ENCODE assay signal across 20 cellular contexts in the genomic region with DNA sequence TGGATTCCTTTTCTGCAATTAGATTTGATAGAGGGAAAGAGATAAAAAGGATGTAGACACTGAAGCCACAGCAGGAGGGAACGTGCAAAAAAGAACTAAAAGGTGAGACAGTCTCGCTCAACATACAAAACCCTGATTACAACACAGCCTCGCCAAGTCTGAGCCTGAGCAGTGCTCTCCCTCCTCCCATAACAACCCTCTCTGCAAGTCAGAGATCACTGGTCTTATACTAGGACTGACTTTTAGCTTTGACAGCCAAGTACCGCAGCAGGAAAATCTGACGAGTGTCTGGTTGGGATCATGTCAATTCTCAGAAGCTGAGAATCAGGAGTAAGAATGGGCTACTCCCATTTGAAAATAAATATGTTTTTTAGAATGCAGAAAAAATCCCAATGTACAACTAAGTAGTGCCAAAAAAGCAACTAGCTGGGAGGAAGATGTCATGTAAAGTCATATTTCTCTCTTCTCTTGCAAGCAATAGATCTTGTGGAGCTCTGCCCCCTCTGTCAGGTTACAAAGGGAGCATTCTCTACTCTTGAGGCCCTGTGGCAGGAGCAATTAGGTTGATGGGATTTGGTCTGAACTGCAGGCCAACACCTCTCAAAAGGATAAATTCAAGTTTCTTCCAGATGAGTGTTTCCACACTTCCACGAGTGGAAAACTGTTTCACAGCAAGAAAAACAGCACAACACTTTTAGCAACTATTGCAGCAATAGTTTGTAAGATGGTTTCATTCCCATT.
DNase-seq lines count a peak whose midpoint lies in the region; ATAC-seq and TF ChIP-seq lines count a peak whose summit lies in the region.
"Had no signal": no experiment of that assay in that cellular context is flagged by ENCODE, and none has a peak within 500 bp of the region (broad histone marks: within the 10 kb centered on the region; RNA-seq: fewer than 3 reads in every experiment).

No MANE protein-coding gene starts in this region.

- H2AFZ ChIP-seq in mammary epithelial cell (ENCODE audit: low read depth, low read length) = peak overlapping the region; percentile 36
- no peak overlapping the region for H2AFZ ChIP-seq in trophoblast cell (ENCODE audit: insufficient read depth, low read length, poor library complexity)

- H4K12ac ChIP-seq in trophoblast cell (ENCODE audit: low read depth, low read length) = no peak overlapping the region

- CTCF ChIA-PET in mammary epithelial cell (lab: Charles Lee; ENCODE audit: low non-redundant PET) (no interaction called here), MCF 10A (lab: Yijun Ruan, JAX) (no interaction called here)

- H3K27ac ChIP-seq in mammary epithelial cell (ENCODE audit: insufficient read depth, low read depth, low read length) (no peak overlapping the region), trophoblast cell (ENCODE audit: low read depth, low read length) (peak overlapping the region; percentile 66)
- H3K27ac ChIP-seq: HL-60 had no signal

- no peak overlapping the region for H3K4me2 ChIP-seq in mammary epithelial cell (ENCODE audit: insufficient read depth, low read depth, low read length)
- H3K4me2 ChIP-seq in trophoblast cell (ENCODE audit: low read length) = no peak overlapping the region

- no peaks in the 10 kb centered on the region for H4K20me1 ChIP-seq in mammary epithelial cell (ENCODE audit: insufficient read depth, low read length)

- H3K27me3 ChIP-seq in mammary epithelial cell (ENCODE audit: insufficient read depth, low read length) = no peaks in the 10 kb centered on the region
- H3K27me3 ChIP-seq in trophoblast cell (ENCODE audit: insufficient read depth, low read length) = no peaks in the 10 kb centered on the region
- H3K27me3 ChIP-seq: BE2C had no signal

- peak overlapping the region; percentile 44 for H2BK5ac ChIP-seq in trophoblast cell (ENCODE audit: low read depth, low read length, poor library complexity)

- intact Hi-C loops in mammary epithelial cell (cut with micrococcal nuclease) = loop anchor here (10.0 kb wide), 1 partner anchor 329 kb away; no protein-coding TSS in a partner anchor
- intact Hi-C loops in MCF 10A (cut with micrococcal nuclease) = no loop called here

- H2AK5ac ChIP-seq in trophoblast cell (ENCODE audit: low read length) = no peak overlapping the region

- H3K4me1 ChIP-seq in mammary epithelial cell (ENCODE audit: insufficient read depth, low read length) = peaks cover 40% of the 10 kb centered on the region
- peaks cover 5 to 29% of the 10 kb centered on the region in 2 experiments for H3K4me1 ChIP-seq in trophoblast cell (ENCODE audit: control insufficient read depth in 1 of 2, insufficient read depth in 2 of 2, low read length in 2 of 2)

- dilution Hi-C loops in mammary epithelial cell (cut with HindIII; ENCODE audit: low sequenced_read_pairs) = loop anchor here (5.0 kb wide), 1 partner anchor 226 kb away; no protein-coding TSS in a partner anchor

- H4K8ac ChIP-seq in trophoblast cell (ENCODE audit: low read depth, low read length) = no peak overlapping the region

- peak overlapping the region; percentile 62 for H2BK120ac ChIP-seq in trophoblast cell (ENCODE audit: insufficient read depth, low read length, poor library complexity)

- H2BK12ac ChIP-seq in trophoblast cell (ENCODE audit: low read length) = peak overlapping the region; percentile 72

- peaks cover 24% of the 10 kb centered on the region for H3K4me1 Mint-ChIP-seq in MCF 10A (ENCODE audit: insufficient read depth, unreplicated experiment)

- H3K9me3 Mint-ChIP-seq in MCF 10A (ENCODE audit: unreplicated experiment) = no peaks in the 10 kb centered on the region
- H3K9me3 Mint-ChIP-seq: H9 had no signal

- H4K91ac ChIP-seq in trophoblast cell (ENCODE audit: low read depth, low read length) = peak overlapping the region; percentile 32

- H3K27me3 Mint-ChIP-seq in MCF 10A (ENCODE audit: insufficient read depth, unreplicated experiment) = no peaks in the 10 kb centered on the region

- H3K4me3 Mint-ChIP-seq in MCF 10A (ENCODE audit: unreplicated experiment) = no peak overlapping the region
- H3K4me3 Mint-ChIP-seq: CD4-positive, CD25-positive, alpha-beta regulatory T cell; H9 had no signal

- H3K79me1 ChIP-seq in trophoblast cell (ENCODE audit: low read length) = peaks cover 11% of the 10 kb centered on the region

- no peak for TF ChIP-seq CTCF in mammary epithelial cell (conservative IDR thresholded peaks at IDR 0.05 in 1 of 2, IDR thresholded peaks at IDR 0.05 in 1 of 2; ENCODE audit: extremely low read depth in 1 of 2, insufficient read depth in 1 of 2, low read depth in 1 of 2, low read length in 2 of 2)
- TF ChIP-seq CTCF in MCF 10A (IDR thresholded peaks at IDR 0.05; ENCODE audit: unreplicated experiment) = no peak

- 58% methylated on average over 6 of the region's 6 CpGs for WGBS in mammary epithelial cell (ENCODE audit: low coverage, missing lambda C conversion rate)
- no CpG with 5 or more reads among the region's 6 CpGs for WGBS in trophoblast cell (ENCODE audit: extremely low coverage, insufficient coverage, insufficient read length)

- no peak overlapping the region for H3K27ac Mint-ChIP-seq in MCF 10A (ENCODE audit: low read depth, unreplicated experiment)
- H3K27ac Mint-ChIP-seq: H9 had no signal

- in situ Hi-C loops in mammary epithelial cell (cut with MboI; ENCODE audit: low sequenced_read_pairs in 2 of 2) = loop anchor here (10.0 kb wide), 1 partner anchor 209 kb away; no protein-coding TSS in a partner anchor

- H3K9ac ChIP-seq in mammary epithelial cell (ENCODE audit: insufficient read depth, low read length) (no peak overlapping the region), trophoblast cell (ENCODE audit: low read length) (no peak overlapping the region)

- H3K4me3 ChIP-seq in mammary epithelial cell (replicated peaks in 1 of 3; ENCODE audit: insufficient read depth in 1 of 3, low read depth in 2 of 3, low read length in 3 of 3) (no peak overlapping the region), trophoblast cell (ENCODE audit: low read depth, low read length) (no peak overlapping the region)

- H3K23ac ChIP-seq in trophoblast cell (ENCODE audit: low read length) = no peak overlapping the region

- no peak overlapping the region for H3K18ac ChIP-seq in trophoblast cell (ENCODE audit: low read length)

- H3K9me3 ChIP-seq in mammary epithelial cell (replicated peaks; ENCODE audit: insufficient read depth, low read length) (no peaks in the 10 kb centered on the region), trophoblast cell (ENCODE audit: insufficient read depth, low read depth, low read length) (no peaks in the 10 kb centered on the region)
- H3K9me3 ChIP-seq: BE2C, Caco-2 had no signal

- BruUV-seq in mammary epithelial cell (replicated peaks; lab: Mats Ljungman, UMichigan) (no TSS peak), MCF 10A (replicated peaks; lab: Mats Ljungman, UMichigan) (no TSS peak)

- no peaks in the 10 kb centered on the region for H3K36me3 Mint-ChIP-seq in MCF 10A (ENCODE audit: insufficient read depth, unreplicated experiment)
- H3K36me3 Mint-ChIP-seq: CD4-positive, CD25-positive, alpha-beta regulatory T cell had no signal

- no peak overlapping the region for H3K14ac ChIP-seq in trophoblast cell (ENCODE audit: low read length)

- H3K36me3 ChIP-seq in mammary epithelial cell (ENCODE audit: insufficient read depth, low read length) = no peaks in the 10 kb centered on the region
- H3K36me3 ChIP-seq in trophoblast cell (ENCODE audit: control insufficient read depth in 1 of 2, insufficient read depth in 2 of 2, low read length in 2 of 2) = no peaks in the 10 kb centered on the region
- H3K36me3 ChIP-seq: BE2C had no signal

- POLR2A ChIA-PET in MCF 10A (lab: Yijun Ruan, JAX) = interaction anchor here (0.6 to 1.2 kb wide), 2 partner anchors 71 to 73 kb away, joined by 3 to 4 read pairs; no protein-coding TSS in a partner anchor

- no peak overlapping the region for H3K4ac ChIP-seq in trophoblast cell (ENCODE audit: low read depth, low read length)

- no peaks in the 10 kb centered on the region for H3K79me2 ChIP-seq in mammary epithelial cell (ENCODE audit: insufficient read depth, low read length)
- H3K79me2 ChIP-seq in trophoblast cell (ENCODE audit: control insufficient read depth, insufficient read depth, low read length, poor library complexity) = no peaks in the 10 kb centered on the region

- no peak for ATAC-seq in HG03432 (IDR thresholded peaks at IDR 0.05; ENCODE audit: unreplicated experiment)

- DNase-seq in mammary epithelial cell = no peak
- DNase-seq in MCF 10A (ENCODE audit: unreplicated experiment) = no peak
- DNase-seq in islet precursor cell = peak; percentile 66
- no peak for DNase-seq in trophoblast cell
- no peak for DNase-seq in nucleus accumbens (lab: John Stamatoyannopoulos, UW)
- no peak for DNase-seq in cortex of kidney (lab: John Stamatoyannopoulos, UW)
- DNase-seq: BE2C; Caco-2; CD4-positive, CD25-positive, alpha-beta regulatory T cell; H9; IMR-90; NCI-H1417 treated with DMSO at 0.1 percent for 48 hours; NCI-H187 treated with DMSO at 0.1 percent for 48 hours; NCI-H2171; NCI-H446; OCI-M1; RPMI8226; SIG-M5 had no signal
